Comparison of ENCODE assay signal across 1 cellular context in genomic region chr2:21452678-21453077, GRCh38.
TF ChIP-seq lines count a peak whose summit lies in the region.

No MANE protein-coding gene starts in this region.

TF ChIP-seq in H1, 55 proteins besides CTCF, POLR2A, EP300 and RAD21 (continued from another document):
- no peak for TF ChIP-seq USF2 (IDR thresholded peaks at IDR 0.05; ENCODE audit: low read length)
- TF ChIP-seq POLR2AphosphoS5 (IDR thresholded peaks at IDR 0.05; ENCODE audit: low read depth, low read length) = no peak
- TF ChIP-seq TEAD4 (IDR thresholded peaks at IDR 0.05; ENCODE audit: low read depth, low read length) = no peak
- no peak for TF ChIP-seq ATF2 (IDR thresholded peaks at IDR 0.05; ENCODE audit: low read length)
- no peak for TF ChIP-seq CHD1 (IDR thresholded peaks at IDR 0.05; ENCODE audit: low read depth, low read length)
- no peak for TF ChIP-seq SP4 (IDR thresholded peaks at IDR 0.05; ENCODE audit: low read length)
- TF ChIP-seq CHD7 (IDR thresholded peaks at IDR 0.05; ENCODE audit: insufficient replicate concordance, low read length) = no peak
- no peak for TF ChIP-seq GABPA (IDR thresholded peaks at IDR 0.05; ENCODE audit: borderline replicate concordance, insufficient read depth, low read length)
- TF ChIP-seq TAF7 (optimal IDR thresholded peaks at IDR 0.05; ENCODE audit: borderline replicate concordance, low read depth, low read length) = no peak
- TF ChIP-seq SP1 (IDR thresholded peaks at IDR 0.05; ENCODE audit: low read depth, low read length) = no peak
- TF ChIP-seq BCL11A (IDR thresholded peaks at IDR 0.05; ENCODE audit: low read depth in 2 of 2, low read length in 2 of 2) = no peak
- TF ChIP-seq RBBP5 (IDR thresholded peaks at IDR 0.05; ENCODE audit: borderline replicate concordance, low read depth, low read length) = no peak
- TF ChIP-seq TBP (IDR thresholded peaks at IDR 0.05; ENCODE audit: low read depth, low read length) = no peak
- TF ChIP-seq MAX (IDR thresholded peaks at IDR 0.05) = no peak
